In the genomic region with DNA sequence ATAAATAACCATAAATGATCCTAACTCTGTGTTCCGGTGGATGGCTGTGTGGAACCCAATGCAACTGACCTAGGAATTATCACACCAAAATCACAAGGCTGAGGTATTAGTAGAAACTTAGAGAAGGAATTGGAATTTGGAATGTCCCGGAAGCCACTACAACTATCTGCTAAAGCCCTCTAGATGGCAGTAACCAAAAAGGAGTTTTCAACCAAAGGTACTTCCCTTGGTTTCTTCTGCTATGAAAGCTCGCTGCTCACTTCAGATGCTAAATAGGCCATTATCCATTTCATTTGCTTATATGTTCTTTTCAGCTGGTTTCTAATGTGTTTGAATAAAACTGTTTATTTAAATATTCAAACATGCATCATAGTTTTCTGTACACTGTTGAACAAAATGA, we compare ENCODE assay signal across 9 cellular contexts.
DNase-seq lines count a peak whose midpoint lies in the region; ATAC-seq and TF ChIP-seq lines count a peak whose summit lies in the region.
"Had no signal": no experiment of that assay in that cellular context is flagged by ENCODE, and none has a peak within 500 bp of the region (broad histone marks: within the 10 kb centered on the region; RNA-seq: fewer than 3 reads in every experiment).

No MANE protein-coding gene starts in this region.

- no peaks in the 10 kb centered on the region for H3K4me1 Mint-ChIP-seq in neural crest cell

- no peaks in the 10 kb centered on the region for H3K36me3 Mint-ChIP-seq in neural crest cell (ENCODE audit: low read depth)

- no peaks in the 10 kb centered on the region for H3K9me3 ChIP-seq in HCT116 (ENCODE audit: control insufficient read depth in 1 of 2, insufficient read depth in 1 of 2, low read depth in 1 of 2, low read length in 2 of 2)
- no peaks in the 10 kb centered on the region for H3K9me3 ChIP-seq in right cardiac atrium (ENCODE audit: control insufficient read depth, low read length)
- H3K9me3 ChIP-seq: gastrocnemius medialis had no signal

- no peaks in the 10 kb centered on the region for H3K27me3 Mint-ChIP-seq in neural crest cell (ENCODE audit: low read depth)

- H2AFZ ChIP-seq in HCT116 (ENCODE audit: low read depth, low read length, poor library complexity, severe bottlenecking): peak overlapping the region; percentile 56

- H3K27ac ChIP-seq in HCT116 (ENCODE audit: low read depth, low read length): no peak overlapping the region
- H3K27ac ChIP-seq in right cardiac atrium (ENCODE audit: low read length): no peak overlapping the region
- H3K27ac ChIP-seq: gastrocnemius medialis had no signal

- H3K4me1 ChIP-seq in HCT116 (ENCODE audit: control insufficient read depth in 1 of 2, insufficient read depth in 2 of 2, low read length in 2 of 2): no peaks in the 10 kb centered on the region
- no peaks in the 10 kb centered on the region for H3K4me1 ChIP-seq in right cardiac atrium (ENCODE audit: control insufficient read depth, insufficient read depth, low read length)
- H3K4me1 ChIP-seq: gastrocnemius medialis had no signal

- BruUV-seq in HCT116 (replicated peaks; lab: Mats Ljungman, UMichigan): no TSS peak

- CTCF ChIA-PET in HCT116 (lab: Charles Lee): interaction anchor here (1.1 kb wide), 1 partner anchor 397 kb away, joined by 3 read pairs; no protein-coding TSS in a partner anchor

- H3K9ac ChIP-seq in HCT116 (ENCODE audit: low read length): no peak overlapping the region

- TF ChIP-seq RAD21 in HCT116 (IDR thresholded peaks at IDR 0.05; ENCODE audit: low read depth): peak; percentile 42

- intact Hi-C loops in HCT116 (cut with micrococcal nuclease) (no loop called here), right cardiac atrium (cut with DNase I) (no loop called here)

- H3K27me3 ChIP-seq in HCT116 (ENCODE audit: insufficient read depth, low read length): no peaks in the 10 kb centered on the region
- no peaks in the 10 kb centered on the region for H3K27me3 ChIP-seq in right cardiac atrium (ENCODE audit: control insufficient read depth, insufficient read depth)
- H3K27me3 ChIP-seq: gastrocnemius medialis had no signal

- ATAC-seq in HCT116: peak; percentile 59; the same call in 1 of the 2 replicates
- ATAC-seq in right cardiac atrium: no peak
- ATAC-seq in HG03565 (IDR thresholded peaks at IDR 0.05; ENCODE audit: unreplicated experiment): no peak
- ATAC-seq: gastrocnemius medialis had no signal

- no peaks in the 10 kb centered on the region for H3K79me2 ChIP-seq in HCT116 (ENCODE audit: insufficient read depth, low read length)

- POLR2A ChIA-PET in HCT116 (lab: Charles Lee): no interaction called here

- H3K36me3 ChIP-seq in HCT116 (ENCODE audit: control insufficient read depth in 1 of 2, insufficient read depth in 2 of 2, low read length in 2 of 2): no peaks in the 10 kb centered on the region
- H3K36me3 ChIP-seq: gastrocnemius medialis had no signal

- H3K4me3 ChIP-seq in HCT116 (replicated peaks in 1 of 2; ENCODE audit: low read depth in 1 of 2, low read length in 2 of 2) (no peak overlapping the region), cardiac fibroblast (replicated peaks in 1 of 2; ENCODE audit: low read depth in 2 of 2, low read length in 2 of 2) (no peak overlapping the region), right cardiac atrium (ENCODE audit: low read length) (no peak overlapping the region)
- H3K4me3 ChIP-seq: gastrocnemius medialis had no signal

- no peak overlapping the region for H3K27ac Mint-ChIP-seq in neural crest cell (ENCODE audit: unreplicated experiment)

- peak; percentile 5 to 47 (median 41); a peak in 4 of 6 replicates for TF ChIP-seq CTCF in HCT116 (IDR thresholded peaks at IDR 0.05 in 2 of 3, conservative IDR thresholded peaks at IDR 0.05 in 1 of 3; ENCODE audit: borderline replicate concordance in 1 of 3, insufficient read depth in 1 of 3, low read depth in 2 of 3, low read length in 2 of 3)
- no peak for TF ChIP-seq CTCF in cardiac fibroblast (IDR thresholded peaks at IDR 0.05; ENCODE audit: low read depth, low read length)
- TF ChIP-seq CTCF in neural crest cell (conservative IDR thresholded peaks at IDR 0.05): peak; percentile 71

- no peak overlapping the region for H3K4me3 Mint-ChIP-seq in neural crest cell

- 26% methylated on average over 3 of the region's 3 CpGs for WGBS in right cardiac atrium

- no peaks in the 10 kb centered on the region for H4K20me1 ChIP-seq in HCT116 (ENCODE audit: insufficient read depth)

- RAD21 ChIA-PET in HCT116 (lab: Charles Lee; ENCODE audit: low non-redundant PET in 1 of 2, low total read pairs in 2 of 2, uncharacterized antibody in 2 of 2, unreplicated experiment in 2 of 2): interaction anchor here in 1 of 2 experiments (0.7 kb wide), 1 partner anchor 290 kb away, joined by 4 read pairs; no protein-coding TSS in a partner anchor

- H3K4me2 ChIP-seq in HCT116 (ENCODE audit: low read length): no peak overlapping the region

- no peaks in the 10 kb centered on the region for H3K9me2 ChIP-seq in HCT116 (ENCODE audit: insufficient read depth)

- no peak for TF ChIP-seq POLR2A in HCT116 (IDR thresholded peaks at IDR 0.05; ENCODE audit: borderline replicate concordance, extremely low read depth, insufficient read depth, insufficient read length)

- no peaks in the 10 kb centered on the region for H3K9me3 Mint-ChIP-seq in neural crest cell

- no peak for DNase-seq in HCT116 (ENCODE audit: low read depth, low spot score)
- DNase-seq in NCI-H526 (lab: John Stamatoyannopoulos, UW): peak; percentile 85 to 91
- DNase-seq in cardiac fibroblast (ENCODE audit: low read depth in 2 of 2): peak; percentile 1 to 5
- DNase-seq in neural crest cell (ENCODE audit: low read depth, low spot score): no peak
- DNase-seq in NK-92 treated with Interleukin-12 subunit alpha and Interleukin-12 subunit beta, amount 100 ng/mL, for 24 hours (lab: John Stamatoyannopoulos, UW): no peak
- DNase-seq in stimulated activated CD4-positive, alpha-beta T cell treated with anti-CD3 and anti-CD28 coated beads, Interleukin-4, amount 100 ng/mL, for 24 hours: no peak
- no peak for DNase-seq in right cardiac atrium
- DNase-seq: gastrocnemius medialis had no signal

TF ChIP-seq in HCT116, 20 proteins besides CTCF, POLR2A, EP300 and RAD21:
- TF ChIP-seq ZNF274 (IDR thresholded peaks at IDR 0.05; ENCODE audit: low read depth, low read length) (no peak), SIN3A (IDR thresholded peaks at IDR 0.05; ENCODE audit: low read depth) (no peak), ATF3 (IDR thresholded peaks at IDR 0.05) (no peak), REST (IDR thresholded peaks at IDR 0.05; ENCODE audit: low read depth) (no peak), MAX (IDR thresholded peaks at IDR 0.05) (no peak), SRF (IDR thresholded peaks at IDR 0.05; ENCODE audit: low read depth) (no peak), FOSL1 (IDR thresholded peaks at IDR 0.05; ENCODE audit: low read depth) (no peak), EZH2 (IDR thresholded peaks at IDR 0.05) (no peak), EZH2phosphoT487 (IDR thresholded peaks at IDR 0.05; ENCODE audit: borderline replicate concordance) (no peak), POLR2AphosphoS5 (IDR thresholded peaks at IDR 0.05; ENCODE audit: low read depth, low read length) (no peak), CBX3 (IDR thresholded peaks at IDR 0.05; ENCODE audit: low read depth) (no peak), ZFX (IDR thresholded peaks at IDR 0.05) (no peak)
TF ChIP-seq in HCT116: peak in this region for 0.

Comparison
In these comparisons a context has a peak if more than half of its experiments do, and no peak if none do; other contexts are left out.
1. DNase-seq: peak in NCI-H526 (2 of 2) and cardiac fibroblast (2 of 2); none in HCT116 (single experiment), neural crest cell (single experiment), NK-92 treated with Interleukin-12 subunit alpha and Interleukin-12 subunit beta, amount 100 ng/mL, for 24 hours (single experiment), stimulated activated CD4-positive, alpha-beta T cell treated with anti-CD3 and anti-CD28 coated beads, Interleukin-4, amount 100 ng/mL, for 24 hours (single experiment) and right cardiac atrium (0 of 3).